ENCODE assay signal across 8 cellular contexts in genomic region chr5:147822686-147823491, GRCh38. TPM values are rescaled to one million over a fixed set of nuclear protein-coding genes. Genes with fewer than 3 reads are reported as not detected.
A peak's percentile ranks its signal among the peaks of the same experiment; 100 is the strongest.
DNase-seq lines count a peak whose midpoint lies in the region; ATAC-seq, FAIRE-seq and TF ChIP-seq lines count a peak whose summit lies in the region.

No MANE protein-coding gene starts in this region.

- no peak overlapping the region for H3K9ac ChIP-seq in kidney (ENCODE audit: low read length in 2 of 2)

- H3K27ac ChIP-seq in kidney (ENCODE audit: low read depth in 2 of 2, low read length in 2 of 2): no peak overlapping the region

- H3K4me1 ChIP-seq in kidney (ENCODE audit: control insufficient read depth in 1 of 2, insufficient read depth in 1 of 2, low read depth in 1 of 2, low read length in 2 of 2): no peaks in the 10 kb centered on the region

- peak; percentile 48 for DNase-seq in ACHN
- DNase-seq in NCI-H1048 (lab: John Stamatoyannopoulos, UW): peak; percentile 57
- DNase-seq in SK-MEL-5 (ENCODE audit: low read depth, low spot score): peak; percentile 87
- DNase-seq in bronchial epithelial cell (ENCODE audit: low read depth): peak; percentile 64
- DNase-seq in kidney: no peak
- peak; percentile 5 for DNase-seq in stimulated activated CD8-positive, alpha-beta memory T cell treated with anti-CD3 and anti-CD28 coated beads, Interleukin-12 subunit alpha, Interleukin-12 subunit beta, amount 100 ng/mL, for 24 hours (ENCODE audit: extremely low read depth)

- H3K4me3 ChIP-seq in bronchial epithelial cell (ENCODE audit: low read depth, low read length): no peak overlapping the region
- no peak overlapping the region for H3K4me3 ChIP-seq in kidney (ENCODE audit: low read length in 2 of 2)

- TF ChIP-seq CTCF in GM12874 (IDR thresholded peaks at IDR 0.05; ENCODE audit: insufficient read depth, low read depth, low read length): peak; percentile 88
- TF ChIP-seq CTCF in bronchial epithelial cell (IDR thresholded peaks at IDR 0.05; ENCODE audit: insufficient read depth, low read length, severe bottlenecking): peak; percentile 86
- peak; percentile 89 for TF ChIP-seq CTCF in kidney (IDR thresholded peaks at IDR 0.05; ENCODE audit: borderline replicate concordance, extremely low read depth, insufficient read depth)

- H3K27me3 ChIP-seq in bronchial epithelial cell (ENCODE audit: control insufficient read depth, insufficient read depth, low read length): peaks cover 3% of the 10 kb centered on the region

- peak; percentile 86 for ATAC-seq in HG02610 (IDR thresholded peaks at IDR 0.05; ENCODE audit: unreplicated experiment)

- intact Hi-C loops in kidney (cut with DNase I): no loop called here

- in situ Hi-C loops in ACHN (cut with HindIII; ENCODE audit: low pct_ligation_motif_present, low pct_unique_long_range_greater_than_20kb, low sequenced_read_pairs) (no loop called here), SK-MEL-5 (cut with HindIII; ENCODE audit: low pct_unique_long_range_greater_than_20kb, low sequenced_read_pairs) (no loop called here)

- H3K9me3 ChIP-seq in kidney (ENCODE audit: control insufficient read depth in 1 of 2, low read length in 2 of 2): no peaks in the 10 kb centered on the region

- FAIRE-seq in bronchial epithelial cell (lab: Jason Lieb, UNC) (no peak), kidney (lab: Jason Lieb, UNC) (no peak)

- H3K36me3 ChIP-seq in bronchial epithelial cell (ENCODE audit: control insufficient read depth, insufficient read depth, low read length) (no peaks in the 10 kb centered on the region), kidney (ENCODE audit: control insufficient read depth in 1 of 2, insufficient read depth in 2 of 2, low read length in 2 of 2) (no peaks in the 10 kb centered on the region)

RNA-seq across cellular contexts. Expression of gene SPINK1, which starts 8.6 kb away (rescaled TPM):
- 12.1 and 13.5 TPM in 2 replicates for total RNA-seq in SK-MEL-5 (2014; rRNA removed; shearing (Covaris generic))
- 6.2 and 16.0 TPM in 2 replicates for polyA plus RNA-seq in SK-MEL-5 (2015; cell fraction: cytosol; rRNA removed)
- 5.2 TPM in 1 of 2 replicates, not detected in the other for polyA plus RNA-seq in SK-MEL-5 (2015; cell fraction: nucleus; rRNA removed)
- total RNA-seq in bronchial epithelial cell (0.51 and 1.1 TPM in 2 replicates), kidney (2.2 TPM)
- 234 TPM for polyA plus RNA-seq in kidney (ENCODE audit: insufficient read depth, low read depth, low replicate concordance)

RNA-seq across cellular contexts. Expression of gene JAKMIP2, which starts 40.4 kb away (rescaled TPM):
- 0.03 and 0.05 TPM in 2 replicates for total RNA-seq in SK-MEL-5 (2014; rRNA removed; shearing (Covaris generic))
- 0.06 and 0.20 TPM in 2 replicates for polyA plus RNA-seq in SK-MEL-5 (2015; cell fraction: cytosol; rRNA removed)
- polyA plus RNA-seq in SK-MEL-5 (2015; cell fraction: nucleus; rRNA removed): not detected in 2 replicates
- total RNA-seq in bronchial epithelial cell (not detected in 2 replicates), kidney (0.38 TPM)
- polyA plus RNA-seq in kidney (ENCODE audit: insufficient read depth, low read depth, low replicate concordance): 0.71 TPM

RNA-seq across cellular contexts. Expression of gene SCGB3A2, which starts 55.6 kb away (rescaled TPM):
- total RNA-seq in SK-MEL-5 (2014; rRNA removed; shearing (Covaris generic)): not detected in 2 replicates
- polyA plus RNA-seq in SK-MEL-5 (2015; cell fraction: cytosol; rRNA removed): not detected in 2 replicates
- not detected in 2 replicates for polyA plus RNA-seq in SK-MEL-5 (2015; cell fraction: nucleus; rRNA removed)
- total RNA-seq in bronchial epithelial cell: not detected in 2 replicates
- not detected for total RNA-seq in kidney
- not detected for polyA plus RNA-seq in kidney (ENCODE audit: insufficient read depth, low read depth, low replicate concordance)
